1 cellular context compared by ENCODE assay signal in the genomic region with DNA sequence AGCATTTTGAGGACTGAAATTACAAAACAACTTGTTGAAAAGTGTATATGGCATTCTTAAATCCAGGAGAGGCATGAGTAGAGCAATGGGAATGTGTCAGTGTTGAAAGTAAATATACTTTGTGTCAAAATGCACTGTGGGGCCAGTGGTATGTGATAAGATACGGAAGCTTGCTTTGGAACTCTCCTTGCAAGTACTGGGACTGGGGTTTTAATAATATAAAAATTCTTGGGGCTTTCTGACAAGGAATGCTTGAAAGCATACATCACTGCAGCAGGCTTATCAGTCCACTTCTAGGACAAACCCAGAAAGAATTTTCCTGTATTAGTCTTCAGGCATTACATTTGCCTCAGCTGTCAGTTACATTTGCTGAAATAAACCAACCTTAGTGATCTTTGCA.
TF ChIP-seq lines count a peak whose summit lies in the region.

No MANE protein-coding gene starts in this region.

TF ChIP-seq in HepG2, 621 proteins besides CTCF, POLR2A, EP300 and RAD21 (continued from another document):
- TF ChIP-seq, protein P1, sequence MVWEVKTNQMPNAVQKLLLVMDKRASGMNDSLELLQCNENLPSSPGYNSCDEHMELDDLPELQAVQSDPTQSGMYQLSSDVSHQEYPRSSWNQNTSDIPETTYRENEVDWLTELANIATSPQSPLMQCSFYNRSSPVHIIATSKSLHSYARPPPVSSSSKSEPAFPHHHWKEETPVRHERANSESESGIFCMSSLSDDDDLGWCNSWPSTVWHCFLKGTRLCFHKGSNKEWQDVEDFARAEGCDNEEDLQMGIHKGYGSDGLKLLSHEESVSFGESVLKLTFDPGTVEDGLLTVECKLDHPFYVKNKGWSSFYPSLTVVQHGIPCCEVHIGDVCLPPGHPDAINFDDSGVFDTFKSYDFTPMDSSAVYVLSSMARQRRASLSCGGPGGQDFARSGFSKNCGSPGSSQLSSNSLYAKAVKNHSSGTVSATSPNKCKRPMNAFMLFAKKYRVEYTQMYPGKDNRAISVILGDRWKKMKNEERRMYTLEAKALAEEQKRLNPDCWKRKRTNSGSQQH (CRISPR knock-in tag; IDR thresholded peaks at IDR 0.05; ENCODE audit: low read depth), result no peak
